In the genomic region with DNA sequence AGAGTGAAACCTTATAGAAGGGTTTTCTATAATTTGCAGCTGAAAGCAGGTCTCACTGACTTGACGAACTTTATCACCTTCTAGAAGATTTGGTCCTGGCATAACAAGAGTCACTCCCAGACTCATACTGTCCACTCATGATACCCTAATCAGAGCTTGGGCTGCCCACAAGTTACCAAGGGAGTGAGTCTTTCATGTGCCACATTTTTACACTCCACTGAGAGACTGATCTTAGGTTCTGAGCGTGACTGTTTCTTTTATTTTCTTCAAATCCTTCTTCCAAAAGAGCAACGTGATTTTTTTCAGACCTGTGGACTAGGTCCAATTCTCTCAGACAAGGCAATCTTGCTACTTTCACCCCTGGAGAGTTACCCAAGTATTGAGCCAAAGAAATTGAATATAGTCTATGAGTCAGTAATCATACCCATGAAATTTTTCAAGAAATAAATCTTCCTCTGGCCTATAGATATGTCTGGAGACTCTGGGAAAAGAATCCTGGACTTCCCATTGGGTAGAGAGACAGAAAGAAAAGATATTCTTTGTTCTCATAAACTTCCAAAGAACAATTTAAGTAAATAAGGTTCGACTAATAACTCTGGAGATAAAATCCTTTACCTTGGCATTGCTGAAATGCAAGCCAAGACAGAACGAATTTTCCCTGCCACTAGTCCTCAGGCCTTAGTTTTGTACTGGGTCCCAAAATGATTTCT, we compare ENCODE assay signal across 1 cellular context.
TF ChIP-seq lines count a peak whose summit lies in the region.

No MANE protein-coding gene starts in this region.

TF ChIP-seq in HepG2, 621 proteins besides CTCF, POLR2A, EP300 and RAD21 (continued from another document):
- TF ChIP-seq, protein P1, sequence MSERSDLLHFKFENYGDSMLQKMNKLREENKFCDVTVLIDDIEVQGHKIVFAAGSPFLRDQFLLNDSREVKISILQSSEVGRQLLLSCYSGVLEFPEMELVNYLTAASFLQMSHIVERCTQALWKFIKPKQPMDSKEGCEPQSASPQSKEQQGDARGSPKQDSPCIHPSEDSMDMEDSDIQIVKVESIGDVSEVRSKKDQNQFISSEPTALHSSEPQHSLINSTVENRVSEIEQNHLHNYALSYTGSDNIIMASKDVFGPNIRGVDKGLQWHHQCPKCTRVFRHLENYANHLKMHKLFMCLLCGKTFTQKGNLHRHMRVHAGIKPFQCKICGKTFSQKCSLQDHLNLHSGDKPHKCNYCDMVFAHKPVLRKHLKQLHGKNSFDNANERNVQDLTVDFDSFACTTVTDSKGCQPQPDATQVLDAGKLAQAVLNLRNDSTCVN (CRISPR knock-in tag; IDR thresholded peaks at IDR 0.05; ENCODE audit: borderline replicate concordance), result no peak
- TF ChIP-seq ZNF121 (CRISPR knock-in tag; IDR thresholded peaks at IDR 0.05) (no peak), ZIK1 (CRISPR knock-in tag; IDR thresholded peaks at IDR 0.05; ENCODE audit: borderline replicate concordance, low read depth) (no peak)
